In the genomic region with DNA sequence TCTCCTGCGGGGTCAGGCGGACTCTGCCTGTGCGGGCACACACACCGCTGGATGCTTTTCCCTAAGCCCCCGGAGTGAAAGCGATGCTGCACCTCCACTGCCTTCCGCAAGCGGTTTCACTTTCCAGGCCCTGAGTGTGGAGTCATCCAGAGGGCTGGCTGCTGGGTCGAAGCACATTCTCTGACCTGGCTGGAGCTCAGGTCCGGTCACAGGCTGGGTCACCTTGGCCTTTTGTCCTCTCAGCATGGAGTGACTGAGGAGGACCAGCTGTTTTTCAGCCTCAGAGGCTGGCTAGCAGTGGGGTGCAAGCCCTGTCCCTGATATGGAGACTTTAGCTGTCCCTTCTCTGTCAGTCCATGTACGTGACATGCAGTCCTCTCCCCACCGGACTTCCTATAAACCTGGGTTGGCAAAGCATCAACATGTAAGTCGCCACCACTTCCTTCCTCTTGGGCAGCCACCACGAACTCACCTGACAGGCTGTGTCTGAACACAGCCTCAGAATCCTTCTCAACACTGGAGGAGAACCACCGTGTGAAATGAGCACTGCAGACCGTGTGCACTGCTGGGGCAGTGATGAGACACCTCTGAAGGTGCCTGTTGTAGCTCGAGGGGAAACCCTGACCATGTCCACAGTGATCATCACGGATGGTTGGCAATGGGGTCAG, we compare ENCODE assay signal across 1 cellular context.
TF ChIP-seq lines count a peak whose summit lies in the region.

No MANE protein-coding gene starts in this region.

TF ChIP-seq in HepG2, 621 proteins besides CTCF, POLR2A, EP300 and RAD21 (continued from another document):
- TF ChIP-seq, protein P1, sequence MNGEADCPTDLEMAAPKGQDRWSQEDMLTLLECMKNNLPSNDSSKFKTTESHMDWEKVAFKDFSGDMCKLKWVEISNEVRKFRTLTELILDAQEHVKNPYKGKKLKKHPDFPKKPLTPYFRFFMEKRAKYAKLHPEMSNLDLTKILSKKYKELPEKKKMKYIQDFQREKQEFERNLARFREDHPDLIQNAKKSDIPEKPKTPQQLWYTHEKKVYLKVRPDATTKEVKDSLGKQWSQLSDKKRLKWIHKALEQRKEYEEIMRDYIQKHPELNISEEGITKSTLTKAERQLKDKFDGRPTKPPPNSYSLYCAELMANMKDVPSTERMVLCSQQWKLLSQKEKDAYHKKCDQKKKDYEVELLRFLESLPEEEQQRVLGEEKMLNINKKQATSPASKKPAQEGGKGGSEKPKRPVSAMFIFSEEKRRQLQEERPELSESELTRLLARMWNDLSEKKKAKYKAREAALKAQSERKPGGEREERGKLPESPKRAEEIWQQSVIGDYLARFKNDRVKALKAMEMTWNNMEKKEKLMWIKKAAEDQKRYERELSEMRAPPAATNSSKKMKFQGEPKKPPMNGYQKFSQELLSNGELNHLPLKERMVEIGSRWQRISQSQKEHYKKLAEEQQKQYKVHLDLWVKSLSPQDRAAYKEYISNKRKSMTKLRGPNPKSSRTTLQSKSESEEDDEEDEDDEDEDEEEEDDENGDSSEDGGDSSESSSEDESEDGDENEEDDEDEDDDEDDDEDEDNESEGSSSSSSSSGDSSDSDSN (CRISPR knock-in tag; IDR thresholded peaks at IDR 0.05): peak; percentile 91
- TF ChIP-seq, protein P2, sequence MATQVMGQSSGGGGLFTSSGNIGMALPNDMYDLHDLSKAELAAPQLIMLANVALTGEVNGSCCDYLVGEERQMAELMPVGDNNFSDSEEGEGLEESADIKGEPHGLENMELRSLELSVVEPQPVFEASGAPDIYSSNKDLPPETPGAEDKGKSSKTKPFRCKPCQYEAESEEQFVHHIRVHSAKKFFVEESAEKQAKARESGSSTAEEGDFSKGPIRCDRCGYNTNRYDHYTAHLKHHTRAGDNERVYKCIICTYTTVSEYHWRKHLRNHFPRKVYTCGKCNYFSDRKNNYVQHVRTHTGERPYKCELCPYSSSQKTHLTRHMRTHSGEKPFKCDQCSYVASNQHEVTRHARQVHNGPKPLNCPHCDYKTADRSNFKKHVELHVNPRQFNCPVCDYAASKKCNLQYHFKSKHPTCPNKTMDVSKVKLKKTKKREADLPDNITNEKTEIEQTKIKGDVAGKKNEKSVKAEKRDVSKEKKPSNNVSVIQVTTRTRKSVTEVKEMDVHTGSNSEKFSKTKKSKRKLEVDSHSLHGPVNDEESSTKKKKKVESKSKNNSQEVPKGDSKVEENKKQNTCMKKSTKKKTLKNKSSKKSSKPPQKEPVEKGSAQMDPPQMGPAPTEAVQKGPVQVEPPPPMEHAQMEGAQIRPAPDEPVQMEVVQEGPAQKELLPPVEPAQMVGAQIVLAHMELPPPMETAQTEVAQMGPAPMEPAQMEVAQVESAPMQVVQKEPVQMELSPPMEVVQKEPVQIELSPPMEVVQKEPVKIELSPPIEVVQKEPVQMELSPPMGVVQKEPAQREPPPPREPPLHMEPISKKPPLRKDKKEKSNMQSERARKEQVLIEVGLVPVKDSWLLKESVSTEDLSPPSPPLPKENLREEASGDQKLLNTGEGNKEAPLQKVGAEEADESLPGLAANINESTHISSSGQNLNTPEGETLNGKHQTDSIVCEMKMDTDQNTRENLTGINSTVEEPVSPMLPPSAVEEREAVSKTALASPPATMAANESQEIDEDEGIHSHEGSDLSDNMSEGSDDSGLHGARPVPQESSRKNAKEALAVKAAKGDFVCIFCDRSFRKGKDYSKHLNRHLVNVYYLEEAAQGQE (IDR thresholded peaks at IDR 0.05; ENCODE audit: borderline replicate concordance in 1 of 2, low read depth in 1 of 2, low read length in 2 of 2): no peak
- TF ChIP-seq ZNF160 (CRISPR knock-in tag; IDR thresholded peaks at IDR 0.05): no peak
- TF ChIP-seq, protein P3, sequence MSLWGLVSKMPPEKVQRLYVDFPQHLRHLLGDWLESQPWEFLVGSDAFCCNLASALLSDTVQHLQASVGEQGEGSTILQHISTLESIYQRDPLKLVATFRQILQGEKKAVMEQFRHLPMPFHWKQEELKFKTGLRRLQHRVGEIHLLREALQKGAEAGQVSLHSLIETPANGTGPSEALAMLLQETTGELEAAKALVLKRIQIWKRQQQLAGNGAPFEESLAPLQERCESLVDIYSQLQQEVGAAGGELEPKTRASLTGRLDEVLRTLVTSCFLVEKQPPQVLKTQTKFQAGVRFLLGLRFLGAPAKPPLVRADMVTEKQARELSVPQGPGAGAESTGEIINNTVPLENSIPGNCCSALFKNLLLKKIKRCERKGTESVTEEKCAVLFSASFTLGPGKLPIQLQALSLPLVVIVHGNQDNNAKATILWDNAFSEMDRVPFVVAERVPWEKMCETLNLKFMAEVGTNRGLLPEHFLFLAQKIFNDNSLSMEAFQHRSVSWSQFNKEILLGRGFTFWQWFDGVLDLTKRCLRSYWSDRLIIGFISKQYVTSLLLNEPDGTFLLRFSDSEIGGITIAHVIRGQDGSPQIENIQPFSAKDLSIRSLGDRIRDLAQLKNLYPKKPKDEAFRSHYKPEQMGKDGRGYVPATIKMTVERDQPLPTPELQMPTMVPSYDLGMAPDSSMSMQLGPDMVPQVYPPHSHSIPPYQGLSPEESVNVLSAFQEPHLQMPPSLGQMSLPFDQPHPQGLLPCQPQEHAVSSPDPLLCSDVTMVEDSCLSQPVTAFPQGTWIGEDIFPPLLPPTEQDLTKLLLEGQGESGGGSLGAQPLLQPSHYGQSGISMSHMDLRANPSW (CRISPR knock-in tag; IDR thresholded peaks at IDR 0.05; ENCODE audit: borderline replicate concordance): no peak
